ENCODE assay signal across 1 cellular context in the genomic region with DNA sequence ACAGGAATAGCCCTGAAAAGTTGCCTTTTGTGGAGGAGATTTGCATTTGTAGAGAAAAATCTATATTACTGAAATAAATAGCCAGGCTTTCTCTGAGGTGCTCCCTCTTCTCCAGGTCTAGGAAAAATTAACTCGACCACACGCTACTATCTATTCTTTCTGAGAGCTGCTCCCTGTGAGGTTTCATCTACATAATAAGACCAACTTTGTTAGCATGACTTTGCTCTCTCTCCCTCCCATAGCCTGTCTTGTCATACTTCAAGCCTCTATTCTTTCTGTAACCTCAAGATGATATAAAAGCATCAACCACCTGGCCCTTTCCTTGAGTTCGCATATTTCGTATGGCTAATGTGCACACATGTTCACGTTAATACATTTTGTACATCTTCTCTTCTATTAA.
TF ChIP-seq lines count a peak whose summit lies in the region.

No MANE protein-coding gene starts in this region.

TF ChIP-seq in GM23338, 12 proteins besides CTCF, POLR2A, EP300 and RAD21 (continued from another document):
- TF ChIP-seq, protein P1, sequence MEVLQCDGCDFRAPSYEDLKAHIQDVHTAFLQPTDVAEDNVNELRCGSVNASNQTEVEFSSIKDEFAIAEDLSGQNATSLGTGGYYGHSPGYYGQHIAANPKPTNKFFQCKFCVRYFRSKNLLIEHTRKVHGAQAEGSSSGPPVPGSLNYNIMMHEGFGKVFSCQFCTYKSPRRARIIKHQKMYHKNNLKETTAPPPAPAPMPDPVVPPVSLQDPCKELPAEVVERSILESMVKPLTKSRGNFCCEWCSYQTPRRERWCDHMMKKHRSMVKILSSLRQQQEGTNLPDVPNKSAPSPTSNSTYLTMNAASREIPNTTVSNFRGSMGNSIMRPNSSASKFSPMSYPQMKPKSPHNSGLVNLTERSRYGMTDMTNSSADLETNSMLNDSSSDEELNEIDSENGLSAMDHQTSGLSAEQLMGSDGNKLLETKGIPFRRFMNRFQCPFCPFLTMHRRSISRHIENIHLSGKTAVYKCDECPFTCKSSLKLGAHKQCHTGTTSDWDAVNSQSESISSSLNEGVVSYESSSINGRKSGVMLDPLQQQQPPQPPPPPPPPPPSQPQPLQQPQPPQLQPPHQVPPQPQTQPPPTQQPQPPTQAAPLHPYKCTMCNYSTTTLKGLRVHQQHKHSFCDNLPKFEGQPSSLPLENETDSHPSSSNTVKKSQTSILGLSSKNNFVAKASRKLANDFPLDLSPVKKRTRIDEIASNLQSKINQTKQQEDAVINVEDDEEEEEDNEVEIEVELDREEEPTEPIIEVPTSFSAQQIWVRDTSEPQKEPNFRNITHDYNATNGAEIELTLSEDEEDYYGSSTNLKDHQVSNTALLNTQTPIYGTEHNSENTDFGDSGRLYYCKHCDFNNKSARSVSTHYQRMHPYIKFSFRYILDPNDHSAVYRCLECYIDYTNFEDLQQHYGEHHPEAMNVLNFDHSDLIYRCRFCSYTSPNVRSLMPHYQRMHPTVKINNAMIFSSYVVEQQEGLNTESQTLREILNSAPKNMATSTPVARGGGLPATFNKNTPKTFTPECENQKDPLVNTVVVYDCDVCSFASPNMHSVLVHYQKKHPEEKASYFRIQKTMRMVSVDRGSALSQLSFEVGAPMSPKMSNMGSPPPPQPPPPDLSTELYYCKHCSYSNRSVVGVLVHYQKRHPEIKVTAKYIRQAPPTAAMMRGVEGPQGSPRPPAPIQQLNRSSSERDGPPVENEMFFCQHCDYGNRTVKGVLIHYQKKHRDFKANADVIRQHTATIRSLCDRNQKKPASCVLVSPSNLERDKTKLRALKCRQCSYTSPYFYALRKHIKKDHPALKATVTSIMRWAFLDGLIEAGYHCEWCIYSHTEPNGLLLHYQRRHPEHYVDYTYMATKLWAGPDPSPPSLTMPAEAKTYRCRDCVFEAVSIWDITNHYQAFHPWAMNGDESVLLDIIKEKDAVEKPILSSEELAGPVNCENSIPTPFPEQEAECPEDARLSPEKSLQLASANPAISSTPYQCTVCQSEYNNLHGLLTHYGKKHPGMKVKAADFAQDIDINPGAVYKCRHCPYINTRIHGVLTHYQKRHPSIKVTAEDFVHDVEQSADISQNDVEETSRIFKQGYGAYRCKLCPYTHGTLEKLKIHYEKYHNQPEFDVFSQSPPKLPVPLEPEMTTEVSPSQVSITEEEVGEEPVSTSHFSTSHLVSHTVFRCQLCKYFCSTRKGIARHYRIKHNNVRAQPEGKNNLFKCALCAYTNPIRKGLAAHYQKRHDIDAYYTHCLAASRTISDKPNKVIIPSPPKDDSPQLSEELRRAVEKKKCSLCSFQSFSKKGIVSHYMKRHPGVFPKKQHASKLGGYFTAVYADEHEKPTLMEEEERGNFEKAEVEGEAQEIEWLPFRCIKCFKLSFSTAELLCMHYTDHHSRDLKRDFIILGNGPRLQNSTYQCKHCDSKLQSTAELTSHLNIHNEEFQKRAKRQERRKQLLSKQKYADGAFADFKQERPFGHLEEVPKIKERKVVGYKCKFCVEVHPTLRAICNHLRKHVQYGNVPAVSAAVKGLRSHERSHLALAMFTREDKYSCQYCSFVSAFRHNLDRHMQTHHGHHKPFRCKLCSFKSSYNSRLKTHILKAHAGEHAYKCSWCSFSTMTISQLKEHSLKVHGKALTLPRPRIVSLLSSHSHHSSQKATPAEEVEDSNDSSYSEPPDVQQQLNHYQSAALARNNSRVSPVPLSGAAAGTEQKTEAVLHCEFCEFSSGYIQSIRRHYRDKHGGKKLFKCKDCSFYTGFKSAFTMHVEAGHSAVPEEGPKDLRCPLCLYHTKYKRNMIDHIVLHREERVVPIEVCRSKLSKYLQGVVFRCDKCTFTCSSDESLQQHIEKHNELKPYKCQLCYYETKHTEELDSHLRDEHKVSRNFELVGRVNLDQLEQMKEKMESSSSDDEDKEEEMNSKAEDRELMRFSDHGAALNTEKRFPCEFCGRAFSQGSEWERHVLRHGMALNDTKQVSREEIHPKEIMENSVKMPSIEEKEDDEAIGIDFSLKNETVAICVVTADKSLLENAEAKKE (CRISPR knock-in tag; IDR thresholded peaks at IDR 0.05), result peak; percentile 12; the same call in 1 of the 2 replicates
- 0 out of 2 replicates have a peak, but pooled peaks have one; percentile 2 for TF ChIP-seq CREB1 (CRISPR knock-in tag; IDR thresholded peaks at IDR 0.05; ENCODE audit: low read depth)
TF ChIP-seq in GM23338: peak in this region for 3.
